10 cellular contexts compared by ENCODE assay signal in genomic region chr9:109166771-109167601, GRCh38. TPM values are rescaled to one million over a fixed set of nuclear protein-coding genes. Genes with fewer than 3 reads are reported as not detected.
DNase-seq lines count a peak whose midpoint lies in the region; ATAC-seq and TF ChIP-seq lines count a peak whose summit lies in the region.
"Had no signal": no experiment of that assay in that cellular context is flagged by ENCODE, and none has a peak within 500 bp of the region (broad histone marks: within the 10 kb centered on the region; RNA-seq: fewer than 3 reads in every experiment).

Gene FRRS1L (minus strand): TSS chr9:109167249. CDS start chr9:109167138, 111 bp downstream.

- DNase-seq in GM23248 (peak; percentile 27), T-helper 17 cell (no peak), hippocampal formation (lab: John Stamatoyannopoulos, UW) (peak; percentile 7 to 30), retina (peak; percentile 65), BE2C (no peak), omental fat pad (ENCODE audit: low spot score) (no peak)

- H3K4me1 ChIP-seq in GM23248 (ENCODE audit: insufficient read depth) = no peaks in the 10 kb centered on the region
- H3K4me1 ChIP-seq in BE2C = no peaks in the 10 kb centered on the region

- H3K4me1 Mint-ChIP-seq in T-helper 17 cell = peaks cover 2% of the 10 kb centered on the region

- H3K27ac Mint-ChIP-seq in T-helper 17 cell = no peak within 1 kb of the TSS

- TF ChIP-seq CTCF in BE2C (IDR thresholded peaks at IDR 0.05; ENCODE audit: low read depth, low read length) (no peak), omental fat pad (IDR thresholded peaks at IDR 0.05) (no peak)

- in situ Hi-C loops in GM23248 (cut with MboI) = no loop called here

- H3K27me3 Mint-ChIP-seq in T-helper 17 cell = peaks cover 70% of the 10 kb centered on the region

- no peak within 1 kb of the TSS for H2AFZ ChIP-seq in GM23248

- peaks cover 3% of the 10 kb centered on the region for H3K36me3 Mint-ChIP-seq in T-helper 17 cell (ENCODE audit: low read depth)

- H3K4me3 ChIP-seq in GM23248 (peak within 1 kb of the TSS; percentile 47), BE2C (ENCODE audit: low read depth, low read length) (no peak within 1 kb of the TSS)
- H3K4me3 ChIP-seq: lung had no signal

- H3K4me2 ChIP-seq in GM23248 (ENCODE audit: unreplicated experiment) = peak within 1 kb of the TSS; percentile 28

- no peak within 1 kb of the TSS for H3K27ac ChIP-seq in GM23248

- H3K9me3 ChIP-seq in GM23248 (ENCODE audit: low read depth) (no peaks in the 10 kb centered on the region), T-helper 17 cell (ENCODE audit: control insufficient read depth, low read length, poor library complexity, severe bottlenecking) (no peaks in the 10 kb centered on the region), BE2C (no peaks in the 10 kb centered on the region)

- ATAC-seq in T-helper 17 cell (no peak), GM18511 (IDR thresholded peaks at IDR 0.05; ENCODE audit: unreplicated experiment) (no peak), omental fat pad (ENCODE audit: low FRiP score) (no peak), HG03159 (IDR thresholded peaks at IDR 0.05; ENCODE audit: unreplicated experiment) (no peak)

- no peaks in the 10 kb centered on the region for H4K20me1 ChIP-seq in GM23248 (ENCODE audit: insufficient read depth)

- H3K9ac ChIP-seq in GM23248 = no peak within 1 kb of the TSS

- WGBS in GM23248 (ENCODE audit: low coverage in 1 of 2, low lambda C conversion rate in 2 of 2, missing lambda C conversion rate in 2 of 2), 2 experiments = 8 to 32% methylated on average over 16 to 59 of the region's 86 CpGs

- no peaks in the 10 kb centered on the region for H3F3A ChIP-seq in GM23248 (ENCODE audit: insufficient read depth)

- peaks cover 51% of the 10 kb centered on the region for H3K27me3 ChIP-seq in GM23248 (replicated peaks; ENCODE audit: insufficient read depth)
- H3K27me3 ChIP-seq in BE2C = peaks cover 22% of the 10 kb centered on the region

- H3K79me2 ChIP-seq in GM23248 (ENCODE audit: insufficient read depth) = no peaks in the 10 kb centered on the region

- H3K36me3 ChIP-seq in GM23248 (ENCODE audit: low read depth) (no peaks in the 10 kb centered on the region), BE2C (no peaks in the 10 kb centered on the region)

- peak within 1 kb of the TSS; percentile 81 for H3K4me3 Mint-ChIP-seq in T-helper 17 cell

- no peaks in the 10 kb centered on the region for H3K9me2 ChIP-seq in GM23248 (ENCODE audit: insufficient read depth)

RNA-seq across cellular contexts. Expression of gene FRRS1L, which starts in this region (rescaled TPM):
- total RNA-seq in GM23248 (2014; rRNA removed; shearing (Covaris generic)) = under 0.01 TPM in 1 of 2 replicates, not detected in the other
- 0.20 TPM in 1 of 2 replicates, not detected in the other for polyA plus RNA-seq in GM23248 (2016; fragmentation: Nextera tagmentation; extraction: Ambion mirVana)
- total RNA-seq in T-helper 17 cell (not detected), omental fat pad (under 1 TPM in 3 of 4 donors, not detected in 1; 0.06 to 0.24 (median 0.16) TPM)
- 0.09 TPM for polyA plus RNA-seq in BE2C (2012; ENCODE audit: insufficient read depth, insufficient read length, low read depth)
- total RNA-seq: activated CD8-positive, alpha-beta memory T cell treated with anti-CD3 and anti-CD28 coated beads for 36 hours had no signal

Comparison
In these comparisons a context has a peak if more than half of its experiments do, and no peak if none do; other contexts are left out.
1. Peak in DNase-seq, H3K4me3 ChIP-seq and H3K4me2 ChIP-seq in GM23248; RNA of the gene not detected or under 1 TPM.
2. DNase-seq: peak in hippocampal formation (2 of 2) and retina (single experiment); none in T-helper 17 cell (0 of 3), BE2C (single experiment) and omental fat pad (single experiment).